8 cellular contexts compared by ENCODE assay signal in the genomic region with DNA sequence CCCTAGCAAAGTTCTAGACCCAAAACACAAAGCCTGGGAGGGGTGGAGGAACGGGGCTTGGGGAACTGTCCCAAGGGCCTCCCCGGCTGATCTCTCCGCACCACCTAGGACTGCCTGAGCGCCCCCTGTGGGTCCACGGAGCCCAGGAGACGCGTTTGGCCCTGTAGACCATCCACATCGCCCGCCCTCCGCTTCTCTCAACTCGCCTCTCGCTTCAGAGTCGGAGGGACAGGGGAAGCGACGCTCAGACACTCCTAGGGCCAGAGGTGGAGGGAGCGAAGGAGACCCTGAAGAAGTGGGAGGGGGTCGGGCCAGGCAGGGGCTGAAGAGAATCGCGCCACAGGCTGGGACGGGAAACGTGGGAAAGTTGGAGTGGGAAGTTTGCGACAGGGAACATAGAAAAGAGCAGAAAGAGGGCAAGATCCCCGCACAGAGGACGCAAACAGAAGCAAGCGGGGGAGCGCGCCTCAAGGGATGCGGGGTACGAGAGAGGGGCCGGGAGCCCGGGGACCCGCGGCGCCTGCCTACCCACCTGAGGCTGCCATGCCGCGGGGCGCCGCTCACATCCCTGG. TPM values are rescaled to one million over a fixed set of nuclear protein-coding genes. Genes with fewer than 3 reads are reported as not detected.
DNase-seq lines count a peak whose midpoint lies in the region; ATAC-seq, FAIRE-seq and TF ChIP-seq lines count a peak whose summit lies in the region.

No MANE protein-coding gene starts in this region.

- no peaks in the 10 kb centered on the region for H3K9me3 ChIP-seq in keratinocyte (ENCODE audit: control insufficient read depth, low read depth, low read length)

- peak overlapping the region; percentile 47 for H3K4me3 ChIP-seq in astrocyte of the cerebellum (ENCODE audit: low read depth, low read length)
- H3K4me3 ChIP-seq in keratinocyte (ENCODE audit: control insufficient read depth in 2 of 3, extremely low read depth in 1 of 3, insufficient read depth in 2 of 3, low read depth in 1 of 3, low read length in 3 of 3): peak overlapping the region in 1 of 3 experiments; percentile 22

- H3K27me3 ChIP-seq in keratinocyte (ENCODE audit: control insufficient read depth, extremely low read depth, insufficient read depth, low read length): peaks cover 20% of the 10 kb centered on the region

- H3K4me2 ChIP-seq in keratinocyte (ENCODE audit: control insufficient read depth, extremely low read depth, insufficient read depth, low read depth, low read length): peak overlapping the region; percentile 29

- dilution Hi-C loops in keratinocyte (cut with MboI; ENCODE audit: extremely low pct_ligation_motif_present, low sequenced_read_pairs): no loop called here

- H4K20me1 ChIP-seq in keratinocyte (ENCODE audit: control insufficient read depth, extremely low read depth, insufficient read depth, low read length): no peaks in the 10 kb centered on the region

- DNase-seq in SKM-1 (lab: John Stamatoyannopoulos, UW; ENCODE audit: unreplicated experiment): peak; percentile 36
- DNase-seq in astrocyte of the cerebellum (ENCODE audit: low read depth): no peak
- DNase-seq in keratinocyte (ENCODE audit: low read depth, low spot score): no peak
- peak; percentile 31 to 40 for DNase-seq in stimulated activated CD4-positive, alpha-beta T cell treated with anti-CD3 and anti-CD28 coated beads, Interleukin-15, amount 100 ng/mL, for 48 hours (ENCODE audit: low read depth in 2 of 2)
- DNase-seq in H4 (ENCODE audit: low spot score): no peak

- in situ Hi-C loops in astrocyte of the cerebellum (cut with HindIII; ENCODE audit: low sequenced_read_pairs): no loop called here

- H3K27ac ChIP-seq in 22Rv1 (no peak overlapping the region), keratinocyte (ENCODE audit: control insufficient read depth, insufficient read depth, low read length) (no peak overlapping the region)

- peak; percentile 48 for ATAC-seq in GM18517 (IDR thresholded peaks at IDR 0.05; ENCODE audit: unreplicated experiment)
- peak; percentile 38 for ATAC-seq in HG03196 (IDR thresholded peaks at IDR 0.05; ENCODE audit: unreplicated experiment)

- no peak overlapping the region for H2AFZ ChIP-seq in keratinocyte (ENCODE audit: control insufficient read depth, low read length)

- H3K9ac ChIP-seq in keratinocyte (ENCODE audit: control insufficient read depth, extremely low read depth, insufficient read depth, low read length): no peak overlapping the region

- TF ChIP-seq CTCF in 22Rv1 (IDR thresholded peaks at IDR 0.05) (peak; percentile 67), astrocyte of the cerebellum (IDR thresholded peaks at IDR 0.05; ENCODE audit: low read depth, low read length, missing control alignments) (peak; percentile 47), keratinocyte (optimal IDR thresholded peaks at IDR 0.05 in 1 of 3, IDR thresholded peaks at IDR 0.05 in 1 of 3, conservative IDR thresholded peaks at IDR 0.05 in 1 of 3; ENCODE audit: extremely low read depth in 1 of 3, insufficient read depth in 2 of 3, low read length in 3 of 3) (no peak)

- no peaks in the 10 kb centered on the region for H3K9me1 ChIP-seq in keratinocyte (ENCODE audit: control insufficient read depth, extremely low read depth, insufficient read depth, low read length)

- no peak for FAIRE-seq in keratinocyte (lab: Jason Lieb, UNC)

- H3K4me1 ChIP-seq in keratinocyte (ENCODE audit: control insufficient read depth, extremely low read depth, insufficient read depth, low read length): no peaks in the 10 kb centered on the region

- H3K79me2 ChIP-seq in keratinocyte (ENCODE audit: control insufficient read depth, insufficient read depth, low read length): no peaks in the 10 kb centered on the region

- no peaks in the 10 kb centered on the region for H3K36me3 ChIP-seq in keratinocyte (ENCODE audit: control insufficient read depth in 2 of 2, extremely low read depth in 1 of 2, insufficient read depth in 2 of 2, low read length in 2 of 2)

RNA-seq across cellular contexts. Expression of gene PIK3AP1, which starts 0.4 kb away (rescaled TPM):
- 0.02 to 0.09 TPM in 2 of 3 replicates, not detected in the other for polyA plus RNA-seq in keratinocyte
- polyA plus RNA-seq in keratinocyte (2011; ENCODE audit: low read depth): not detected
- polyA plus RNA-seq in keratinocyte (2011; cell fraction: cytosol; rRNA removed): not detected in 2 replicates
- not detected in 2 replicates for polyA plus RNA-seq in keratinocyte (2011; cell fraction: nucleus; rRNA removed)
- polyA plus RNA-seq in keratinocyte (2012; ENCODE audit: low replicate concordance): not detected in 2 replicates
- polyA minus RNA-seq in keratinocyte: not detected in 3 replicates
- polyA minus RNA-seq in keratinocyte (2011; cell fraction: cytosol; rRNA and poly(A)+ RNA removed): not detected
- polyA minus RNA-seq in keratinocyte (2011; cell fraction: nucleus; rRNA and poly(A)+ RNA removed): not detected in 2 replicates
- total RNA-seq in H4 (2014; rRNA removed; shearing (Covaris generic)): 0.43 TPM in 1 of 2 replicates, not detected in the other

Comparison
In these comparisons a context has a peak if more than half of its experiments do, and no peak if none do; other contexts are left out.
1. CTCF ChIP-seq: peak in 22Rv1 (single experiment) and astrocyte of the cerebellum (single experiment); none in keratinocyte (0 of 3).
2. DNase-seq: peak in SKM-1 (single experiment) and stimulated activated CD4-positive, alpha-beta T cell treated with anti-CD3 and anti-CD28 coated beads, Interleukin-15, amount 100 ng/mL, for 48 hours (2 of 2); none in astrocyte of the cerebellum (single experiment), keratinocyte (single experiment) and H4 (single experiment).